ENCODE assay signal across 37 cellular contexts in genomic region chr1:236179634-236180033, GRCh38.
"Had no signal": no experiment of that assay in that cellular context is flagged by ENCODE, and none has a peak within 500 bp of the region (broad histone marks: within the 10 kb centered on the region; RNA-seq: fewer than 3 reads in every experiment).

No MANE protein-coding gene starts in this region.

- H3K9me3 ChIP-seq: adrenal gland, body of pancreas, breast epithelium had no signal

- FAIRE-seq: astrocyte, TTC549 had no signal

- H3K4me3 Mint-ChIP-seq: activated B cell treated with CpG ODN at 0.5 μM for 24 hours; activated CD4-positive, alpha-beta memory T cell treated with anti-CD3 and anti-CD28 coated beads for 36 hours; activated CD4-positive, alpha-beta T cell treated with anti-CD3 and anti-CD28 coated beads, Interleukin-2, amount 10 ng/mL, durations not matched to agents 24 days and 14 days; activated CD8-positive, alpha-beta T cell treated with anti-CD3 and anti-CD28 coated beads for 36 hours; activated naive CD4-positive, alpha-beta T cell treated with anti-CD3 and anti-CD28 coated beads for 36 hours; activated naive CD8-positive, alpha-beta T cell treated with anti-CD3 and anti-CD28 coated beads for 36 hours; activated T-cell treated with anti-CD3 and anti-CD28 coated beads, Interleukin-2, amount 50 U/mL, for 4 hours; activated T-cell treated with anti-CD3 and anti-CD28 coated beads, Interleukin-2, amount 50 U/mL, for 72 hours; activated T-helper 1 cell treated with anti-CD3 and anti-CD28 coated beads, Interleukin-12 subunit alpha, Interleukin-12 subunit beta, Interleukin-2, Interleukin-4 antibody, amounts not matched to agents 30 ng/mL and 10 ng/mL and 1 ng/mL, durations not matched to agents 14 hours and 24 hours and 36 hours; activated T-helper 17 cell treated with anti-CD3 and anti-CD28 coated beads, Interleukin-2, amount 50 U/mL, for 72 hours; T-cell; T-helper 1 cell treated with Interleukin-12 subunit alpha and Interleukin-12 subunit beta and Interleukin-4 antibody, amounts not matched to agents 30 μg/mL and 1 μg/mL, for 36 hours; T-helper 2 cell treated with Interferon-gamma antibody and Interleukin-4, amounts not matched to agents 5 μg/mL and 100 μg/mL, for 36 hours had no signal

- H3K27ac Mint-ChIP-seq: activated B cell treated with CpG ODN at 0.5 μM for 24 hours; activated CD4-positive, alpha-beta memory T cell treated with anti-CD3 and anti-CD28 coated beads for 36 hours; activated CD8-positive, alpha-beta T cell treated with anti-CD3 and anti-CD28 coated beads for 36 hours; activated naive CD4-positive, alpha-beta T cell treated with anti-CD3 and anti-CD28 coated beads for 36 hours; activated naive CD4-positive, alpha-beta T cell treated with anti-CD3 and anti-CD28 coated beads, Interleukin-2, amount 50 U/mL, for 72 hours; activated naive CD8-positive, alpha-beta T cell treated with anti-CD3 and anti-CD28 coated beads for 36 hours; activated T-cell treated with anti-CD3 and anti-CD28 coated beads, Interleukin-2, amount 50 U/mL, for 72 hours; activated T-helper 1 cell treated with anti-CD3 and anti-CD28 coated beads, Interleukin-12 subunit alpha, Interleukin-12 subunit beta, Interleukin-2, Interleukin-4 antibody, amounts not matched to agents 30 ng/mL and 10 ng/mL and 1 ng/mL, durations not matched to agents 14 hours and 24 hours and 36 hours; activated T-helper 17 cell treated with anti-CD3 and anti-CD28 coated beads, Interleukin-2, amount 50 U/mL, for 72 hours; T-cell; T-helper 1 cell treated with Interleukin-12 subunit alpha and Interleukin-12 subunit beta and Interleukin-4 antibody, amounts not matched to agents 30 μg/mL and 1 μg/mL, for 36 hours; T-helper 2 cell treated with Interferon-gamma antibody and Interleukin-4, amounts not matched to agents 5 μg/mL and 100 μg/mL, for 36 hours had no signal

- H3K9me3 Mint-ChIP-seq: activated B cell treated with CpG ODN at 0.5 μM for 24 hours; activated CD4-positive, alpha-beta memory T cell treated with anti-CD3 and anti-CD28 coated beads for 36 hours; activated CD4-positive, alpha-beta T cell treated with anti-CD3 and anti-CD28 coated beads, Interleukin-2, amount 10 ng/mL, durations not matched to agents 24 days and 14 days; activated CD8-positive, alpha-beta T cell treated with anti-CD3 and anti-CD28 coated beads for 36 hours; activated naive CD4-positive, alpha-beta T cell treated with anti-CD3 and anti-CD28 coated beads for 36 hours; activated naive CD4-positive, alpha-beta T cell treated with anti-CD3 and anti-CD28 coated beads, Interleukin-2, amount 50 U/mL, for 72 hours; activated naive CD8-positive, alpha-beta T cell treated with anti-CD3 and anti-CD28 coated beads for 36 hours; activated T-cell treated with anti-CD3 and anti-CD28 coated beads, Interleukin-2, amount 50 U/mL, for 4 hours; activated T-cell treated with anti-CD3 and anti-CD28 coated beads, Interleukin-2, amount 50 U/mL, for 72 hours; activated T-helper 1 cell treated with anti-CD3 and anti-CD28 coated beads, Interleukin-12 subunit alpha, Interleukin-12 subunit beta, Interleukin-2, Interleukin-4 antibody, amounts not matched to agents 30 ng/mL and 10 ng/mL and 1 ng/mL, durations not matched to agents 14 hours and 24 hours and 36 hours; activated T-helper 17 cell treated with anti-CD3 and anti-CD28 coated beads, Interleukin-2, amount 50 U/mL, for 72 hours; T-cell; T-helper 1 cell treated with Interleukin-12 subunit alpha and Interleukin-12 subunit beta and Interleukin-4 antibody, amounts not matched to agents 30 μg/mL and 1 μg/mL, for 36 hours; T-helper 2 cell treated with Interferon-gamma antibody and Interleukin-4, amounts not matched to agents 5 μg/mL and 100 μg/mL, for 36 hours had no signal

- H3K27me3 ChIP-seq: adrenal gland, body of pancreas, brain microvascular endothelial cell, breast epithelium had no signal

- H3K36me3 ChIP-seq: brain microvascular endothelial cell, breast epithelium had no signal

- DNase-seq: activated B cell treated with CpG ODN at 0.5 μM for 24 hours; activated CD4-positive, alpha-beta memory T cell treated with anti-CD3 and anti-CD28 coated beads for 36 hours; activated CD4-positive, alpha-beta T cell treated with anti-CD3 and anti-CD28 coated beads for 4 hours; activated CD4-positive, alpha-beta T cell treated with anti-CD3 and anti-CD28 coated beads, Interleukin-2, amount 10 ng/mL, durations not matched to agents 24 days and 14 days; activated CD4-positive, alpha-beta T cell treated with anti-CD3 and anti-CD28 coated beads, Interleukin-2, amount 50 U/mL, for 1 hour; activated CD4-positive, alpha-beta T cell treated with anti-CD3 and anti-CD28 coated beads, Interleukin-2, amount 50 U/mL, for 4 hours; activated CD4-positive, CD25-positive, alpha-beta regulatory T cell treated with anti-CD3 and anti-CD28 coated beads, Interleukin-2, amount 50 U/mL, for 72 hours; activated CD8-positive, alpha-beta memory T cell treated with anti-CD3 and anti-CD28 coated beads, Interleukin-2, amount 50 U/mL, for 4 hours; activated CD8-positive, alpha-beta T cell treated with anti-CD3 and anti-CD28 coated beads for 36 hours; activated effector memory CD4-positive, alpha-beta T cell treated with anti-CD3 and anti-CD28 coated beads, Interleukin-2, amount 50 U/mL, for 16 hours; activated gamma-delta T cell treated with Interleukin-2 at 50 U/mL for 16 hours; activated naive CD4-positive, alpha-beta T cell; activated naive CD4-positive, alpha-beta T cell treated with anti-CD3 and anti-CD28 coated beads for 36 hours; activated naive CD4-positive, alpha-beta T cell treated with anti-CD3 and anti-CD28 coated beads, Interleukin-2, amount 50 U/mL, for 16 hours; activated naive CD8-positive, alpha-beta T cell treated with anti-CD3 and anti-CD28 coated beads for 36 hours; activated T-cell treated with anti-CD3 and anti-CD28 coated beads for 4 hours; activated T-cell treated with anti-CD3 and anti-CD28 coated beads, Interleukin-2, amount 50 U/mL, for 1 hour; activated T-cell treated with anti-CD3 and anti-CD28 coated beads, Interleukin-2, amount 50 U/mL, for 4 hours; activated T-cell treated with anti-CD3 and anti-CD28 coated beads, Interleukin-2, amount 50 U/mL, for 72 hours; adrenal gland; amniotic stem cell; aorta; body of pancreas; brain microvascular endothelial cell; central memory CD4-positive, alpha-beta T cell; T-cell; T-helper 2 cell; T-helper 9 cell had no signal

- H3K27me3 Mint-ChIP-seq: activated B cell treated with CpG ODN at 0.5 μM for 24 hours; activated CD4-positive, alpha-beta memory T cell treated with anti-CD3 and anti-CD28 coated beads for 36 hours; activated CD4-positive, alpha-beta T cell treated with anti-CD3 and anti-CD28 coated beads, Interleukin-2, amount 10 ng/mL, durations not matched to agents 24 days and 14 days; activated CD8-positive, alpha-beta T cell treated with anti-CD3 and anti-CD28 coated beads for 36 hours; activated naive CD8-positive, alpha-beta T cell treated with anti-CD3 and anti-CD28 coated beads for 36 hours; activated T-helper 17 cell treated with anti-CD3 and anti-CD28 coated beads, Interleukin-2, amount 50 U/mL, for 72 hours; T-cell had no signal

- H3K27ac ChIP-seq: adrenal gland, body of pancreas, brain microvascular endothelial cell, breast epithelium, VCaP had no signal

- H3K4me3 ChIP-seq: adrenal gland, body of pancreas, breast epithelium had no signal

- H3K36me3 Mint-ChIP-seq: activated naive CD4-positive, alpha-beta T cell treated with anti-CD3 and anti-CD28 coated beads, Interleukin-2, amount 50 U/mL, for 72 hours; activated naive CD8-positive, alpha-beta T cell treated with anti-CD3 and anti-CD28 coated beads for 36 hours had no signal

- H3K4me1 ChIP-seq: adrenal gland, breast epithelium had no signal

- H3K4me1 Mint-ChIP-seq: activated T-helper 17 cell treated with anti-CD3 and anti-CD28 coated beads, Interleukin-2, amount 50 U/mL, for 72 hours; T-cell had no signal
